Comparison of ENCODE assay signal across 31 cellular contexts in the genomic region with DNA sequence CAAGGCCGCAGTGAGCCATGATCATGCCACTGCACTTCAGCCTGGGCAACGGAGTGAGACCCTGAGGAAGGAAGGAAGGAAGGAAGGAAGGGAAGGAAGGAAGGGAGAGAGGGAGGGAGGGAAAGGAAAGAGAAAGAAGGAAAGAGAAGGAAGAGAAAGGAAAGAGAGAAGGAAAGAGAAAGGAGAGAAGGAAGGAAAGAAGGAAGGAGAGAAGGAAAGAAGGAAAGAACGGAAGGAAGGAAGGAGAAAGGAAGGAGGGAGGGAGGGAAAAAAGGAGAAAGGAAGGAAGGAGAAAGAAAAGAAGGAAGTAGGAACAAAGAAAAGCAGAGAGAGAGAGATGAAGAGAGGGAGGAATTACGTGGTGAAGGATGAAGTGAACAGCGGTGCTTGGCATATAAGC.
"Had no signal": no experiment of that assay in that cellular context is flagged by ENCODE, and none has a peak within 500 bp of the region (broad histone marks: within the 10 kb centered on the region; RNA-seq: fewer than 3 reads in every experiment).

No MANE protein-coding gene starts in this region.

- H3K36me3 Mint-ChIP-seq: immature natural killer cell, mesothelial cell of epicardium, naive B cell, natural killer cell had no signal

- H3K27me3 ChIP-seq: left lung, pancreas, suprapubic skin, tibial artery, uterus had no signal

- H3K4me1 ChIP-seq: pancreas, prostate gland, uterus had no signal

- H3K9me3 ChIP-seq: left lung, lower lobe of right lung, pancreas, prostate gland, suprapubic skin, thoracic aorta, tibial artery, uterus had no signal

- DNase-seq: hypothalamus; immature natural killer cell; kidney; left colon; left lung; lower lobe of right lung; mammary epithelial cell; mesendoderm; naive B cell; natural killer cell; nephron progenitor cell; nucleus accumbens; pancreas; posterior cingulate gyrus; retina; right cardiac atrium; stimulated activated CD4-positive, alpha-beta T cell treated with anti-CD3 and anti-CD28 coated beads, Interleukin-12 subunit alpha, Interleukin-12 subunit beta, amount 100 ng/mL, for 4 hours; stimulated activated CD4-positive, alpha-beta T cell treated with anti-CD3 and anti-CD28 coated beads, Interleukin-15, amount 100 ng/mL, for 24 hours; stimulated activated CD4-positive, alpha-beta T cell treated with anti-CD3 and anti-CD28 coated beads, Interleukin-2, amount 100 ng/mL, for 24 hours; stimulated activated CD4-positive, alpha-beta T cell treated with anti-CD3 and anti-CD28 coated beads, Interleukin-4, amount 100 ng/mL, for 1 hour; stimulated activated naive CD4-positive, alpha-beta T cell; tibial artery; trophoblast cell; uterus had no signal

- H3K27ac Mint-ChIP-seq: immature natural killer cell; mesothelial cell of epicardium; natural killer cell; nephron progenitor cell; stimulated activated naive CD8-positive, alpha-beta T cell treated with anti-CD3 and anti-CD28 coated beads, Interleukin-15, Interleukin-2, amounts not matched to agents 100 ng/mL and 50 ng/mL, for 24 hours had no signal

- H3K27ac ChIP-seq: left lung, lower lobe of right lung, pancreas, prostate gland, skin epidermis, suprapubic skin, thoracic aorta, tibial artery, uterus had no signal

- H3K36me3 ChIP-seq: left lung, pancreas, prostate gland, suprapubic skin, thoracic aorta, tibial artery, uterus had no signal

- H3K4me3 Mint-ChIP-seq: immature natural killer cell; mesothelial cell of epicardium; naive B cell; natural killer cell; nephron progenitor cell; stimulated activated naive CD8-positive, alpha-beta T cell treated with anti-CD3 and anti-CD28 coated beads, Interleukin-15, Interleukin-2, amounts not matched to agents 100 ng/mL and 50 ng/mL, for 24 hours had no signal

- ATAC-seq: left colon, left lung, lower lobe of right lung, natural killer cell, pancreas, right cardiac atrium, sciatic nerve had no signal

- H3K9me3 Mint-ChIP-seq: immature natural killer cell; natural killer cell; stimulated activated naive CD8-positive, alpha-beta T cell treated with anti-CD3 and anti-CD28 coated beads, Interleukin-15, Interleukin-2, amounts not matched to agents 100 ng/mL and 50 ng/mL, for 24 hours had no signal

- H3K4me3 ChIP-seq: left lung, lower lobe of right lung, pancreas, prostate gland, skin epidermis, suprapubic skin, thoracic aorta, tibial artery, uterus had no signal

- H3K27me3 Mint-ChIP-seq: stimulated activated naive CD8-positive, alpha-beta T cell treated with anti-CD3 and anti-CD28 coated beads, Interleukin-15, Interleukin-2, amounts not matched to agents 100 ng/mL and 50 ng/mL, for 24 hours had no signal
